Comparison of ENCODE assay signal across 18 cellular contexts in the genomic region with DNA sequence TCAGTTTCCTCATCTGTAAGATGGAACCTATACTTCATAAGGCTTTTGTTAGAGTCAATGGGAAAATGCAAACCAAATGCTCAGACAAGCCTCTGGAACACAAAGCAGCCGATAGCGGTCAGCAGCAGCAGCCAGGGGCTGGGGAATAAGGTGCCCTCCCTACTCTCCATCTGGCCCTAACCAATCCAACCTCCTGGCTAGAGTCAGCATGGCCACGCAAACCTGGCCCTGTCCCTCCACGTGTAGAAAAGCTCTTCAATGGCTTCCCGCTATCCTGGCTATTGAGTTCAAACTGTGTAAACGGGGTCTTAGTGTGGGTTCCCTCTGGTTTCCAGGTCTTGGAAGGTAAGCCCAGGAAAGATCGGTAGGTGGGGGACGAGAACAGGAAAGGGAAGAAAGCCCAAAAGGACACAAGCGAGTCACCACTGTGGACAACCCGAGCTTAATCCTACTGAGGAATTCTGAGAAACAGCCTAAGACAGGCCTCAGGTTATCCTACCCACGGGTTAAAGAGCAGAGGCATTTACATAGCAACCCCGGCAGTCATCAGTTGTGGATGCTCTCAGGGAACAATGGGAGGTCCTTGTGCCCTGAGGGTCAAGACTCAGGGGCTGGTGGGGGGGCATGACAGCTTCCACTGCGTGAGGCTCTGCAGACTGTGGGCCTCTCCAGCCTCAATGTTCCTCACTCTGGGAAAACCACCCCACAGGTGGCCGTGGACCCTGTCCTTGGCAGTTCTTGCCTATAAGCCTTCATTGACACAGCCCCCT. TPM values are rescaled to one million over a fixed set of nuclear protein-coding genes. Genes with fewer than 3 reads are reported as not detected.
A peak's percentile ranks its signal among the peaks of the same experiment; 100 is the strongest.
DNase-seq lines count a peak whose midpoint lies in the region; ATAC-seq, FAIRE-seq and TF ChIP-seq lines count a peak whose summit lies in the region.
"Had no signal": no experiment of that assay in that cellular context is flagged by ENCODE, and none has a peak within 500 bp of the region (broad histone marks: within the 10 kb centered on the region; RNA-seq: fewer than 3 reads in every experiment).

No MANE protein-coding gene starts in this region.

- H3K36me3 Mint-ChIP-seq in T-helper 17 cell (ENCODE audit: low read depth) = no peaks in the 10 kb centered on the region

- H3K9me1 ChIP-seq in IMR-90 (ENCODE audit: insufficient read depth, low read length) = peaks cover 13% of the 10 kb centered on the region
- H3K9me1 ChIP-seq in endothelial cell of umbilical vein (replicated peaks; ENCODE audit: control insufficient read depth, extremely low read depth, insufficient read depth, low read length) = no peaks in the 10 kb centered on the region

- no peak for TF ChIP-seq RAD21 in IMR-90 (IDR thresholded peaks at IDR 0.05; ENCODE audit: low read length)

- H3K9me3 ChIP-seq in BLaER1 treated with 17β-estradiol and CSF1 and Interleukin-3, amounts not matched to agents 10 nM and 100 nM (replicated peaks in 1 of 11) = no peaks in the 10 kb centered on the region
- H3K9me3 ChIP-seq in IMR-90 (ENCODE audit: control insufficient read depth, insufficient read depth, low read length) = no peaks in the 10 kb centered on the region
- no peaks in the 10 kb centered on the region for H3K9me3 ChIP-seq in endothelial cell of umbilical vein (replicated peaks; ENCODE audit: control insufficient read depth, insufficient read depth, low read length)
- H3K9me3 ChIP-seq in T-helper 17 cell (ENCODE audit: control insufficient read depth, low read length, poor library complexity, severe bottlenecking) = no peaks in the 10 kb centered on the region
- H3K9me3 ChIP-seq in right cardiac atrium (ENCODE audit: control insufficient read depth, low read length) = no peaks in the 10 kb centered on the region
- H3K9me3 ChIP-seq: prostate gland had no signal

- H3K18ac ChIP-seq in IMR-90 (ENCODE audit: low read depth, low read length) = no peak overlapping the region

- no peak overlapping the region for H2AFZ ChIP-seq in IMR-90 (replicated peaks; ENCODE audit: low read length, poor library complexity)
- no peak overlapping the region for H2AFZ ChIP-seq in endothelial cell of umbilical vein (ENCODE audit: low read depth, low read length)

- peak overlapping the region in 5 of 11 experiments; percentile 14 to 52 (median 42); a peak in 4 of 22 replicates for H3K9ac ChIP-seq in BLaER1 treated with 17β-estradiol and CSF1 and Interleukin-3, amounts not matched to agents 10 nM and 100 nM
- H3K9ac ChIP-seq in IMR-90 (ENCODE audit: low read depth, low read length) (no peak overlapping the region), endothelial cell of umbilical vein (replicated peaks; ENCODE audit: extremely low read depth, insufficient read depth, low read length) (no peak overlapping the region)

- no peak for TF ChIP-seq CTCF in IMR-90 (conservative IDR thresholded peaks at IDR 0.05; ENCODE audit: low read depth, low read length)
- TF ChIP-seq CTCF in endothelial cell of umbilical vein (IDR thresholded peaks at IDR 0.05; ENCODE audit: extremely low read depth in 1 of 2, insufficient read depth in 1 of 2, low read depth in 1 of 2, low read length in 2 of 2) = no peak
- TF ChIP-seq CTCF in coronary artery (IDR thresholded peaks at IDR 0.05) = no peak

- intact Hi-C loops in IMR-90 (cut with micrococcal nuclease) (no loop called here), endothelial cell of umbilical vein (cut with micrococcal nuclease) (loop anchor here (2.0 to 5.0 kb wide), 2 partner anchors 57 to 63 kb away; no protein-coding TSS in a partner anchor), posterior vena cava (cut with DNase I) (no loop called here), right cardiac atrium (cut with DNase I) (no loop called here)

- H3K27ac Mint-ChIP-seq in T-helper 17 cell = no peak overlapping the region
- H3K27ac Mint-ChIP-seq: activated CD4-positive, alpha-beta T cell treated with anti-CD3 and anti-CD28 coated beads for 36 hours had no signal

- no CpG with 5 or more reads among the region's 14 CpGs for WGBS in IMR-90 (ENCODE audit: extremely low coverage in 2 of 2, insufficient read length in 1 of 2), 2 experiments
- WGBS in right cardiac atrium = 95% methylated on average over 14 of the region's 14 CpGs

- H4K8ac ChIP-seq in IMR-90 (ENCODE audit: low read depth in 2 of 2, low read length in 2 of 2) = no peak overlapping the region

- DNase-seq in IMR-90 = peak; percentile 12
- no peak for DNase-seq in endothelial cell of umbilical vein (ENCODE audit: low read depth, low spot score)
- DNase-seq in posterior vena cava (ENCODE audit: low spot score) = peak; percentile 58
- DNase-seq in T-helper 17 cell = no peak
- DNase-seq in coronary artery (ENCODE audit: low spot score) = no peak
- DNase-seq in right cardiac atrium = no peak
- DNase-seq: activated CD4-positive, alpha-beta T cell treated with anti-CD3 and anti-CD28 coated beads for 36 hours; activated naive CD4-positive, alpha-beta T cell; hippocampal formation; NCI-H1930; T1000 had no signal

- H3K4me3 ChIP-seq in BLaER1 treated with 17β-estradiol and CSF1 and Interleukin-3, amounts not matched to agents 10 nM and 100 nM = peak overlapping the region in 1 of 10 experiments; percentile 3; a peak in 1 of 20 replicates
- H3K4me3 ChIP-seq in IMR-90 (ENCODE audit: insufficient read depth, low read depth, low read length) (no peak overlapping the region), endothelial cell of umbilical vein (replicated peaks in 1 of 3; ENCODE audit: insufficient read depth in 1 of 3, low read depth in 1 of 3, low read length in 3 of 3) (no peak overlapping the region), coronary artery (no peak overlapping the region), right cardiac atrium (ENCODE audit: low read length) (no peak overlapping the region)
- H3K4me3 ChIP-seq: prostate gland had no signal

- H3K27ac ChIP-seq in BLaER1 treated with 17β-estradiol and CSF1 and Interleukin-3, amounts not matched to agents 10 nM and 100 nM = peak overlapping the region in 9 of 11 experiments; percentile 19 to 77 (median 50); a peak in 15 of 22 replicates
- H3K27ac ChIP-seq in IMR-90 (ENCODE audit: insufficient read depth, low read length) = no peak overlapping the region
- peak overlapping the region; percentile 4 for H3K27ac ChIP-seq in endothelial cell of umbilical vein (ENCODE audit: insufficient read depth, low read depth, low read length)
- no peak overlapping the region for H3K27ac ChIP-seq in coronary artery
- no peak overlapping the region for H3K27ac ChIP-seq in right cardiac atrium (ENCODE audit: low read length)
- H3K27ac ChIP-seq: prostate gland had no signal

- H3K23ac ChIP-seq in IMR-90 (ENCODE audit: low read depth, low read length) = no peak overlapping the region

- peaks cover 0 to 37% (median 0%) of the 10 kb centered on the region in 11 experiments; a peak in 3 of 22 replicates for H4K20me1 ChIP-seq in BLaER1 treated with 17β-estradiol and CSF1 and Interleukin-3, amounts not matched to agents 10 nM and 100 nM
- H4K20me1 ChIP-seq in IMR-90 (ENCODE audit: insufficient read depth, low read length) (0 out of 2 replicates have a peak, but pooled peaks cover 4% of the 10 kb centered on the region), endothelial cell of umbilical vein (replicated peaks; ENCODE audit: control insufficient read depth, extremely low read depth, insufficient read depth, low read length) (no peaks in the 10 kb centered on the region)

- H2BK5ac ChIP-seq in IMR-90 (ENCODE audit: low read depth, low read length, poor library complexity, severe bottlenecking) = peak overlapping the region; percentile 22

- BruUV-seq in IMR-90 (replicated peaks; lab: Mats Ljungman, UMichigan) (no TSS peak), endothelial cell of umbilical vein (replicated peaks; lab: Mats Ljungman, UMichigan) (no TSS peak)

- H3K4ac ChIP-seq in IMR-90 (ENCODE audit: low read depth, low read length) = peak overlapping the region; percentile 23

- peak overlapping the region; percentile 60 for H2AK9ac ChIP-seq in IMR-90 (replicated peaks; ENCODE audit: low read depth, low read length, poor library complexity)

- dilution Hi-C loops in IMR-90 (cut with HindIII; ENCODE audit: low sequenced_read_pairs, unreplicated experiment) = no loop called here
- dilution Hi-C loops in endothelial cell of umbilical vein (cut with MboI; ENCODE audit: extremely low pct_ligation_motif_present, low sequenced_read_pairs) = no loop called here

- no peak for TF ChIP-seq POLR2A in IMR-90 (IDR thresholded peaks at IDR 0.05; ENCODE audit: low read depth, low read length)
- TF ChIP-seq POLR2A in endothelial cell of umbilical vein (IDR thresholded peaks at IDR 0.05; ENCODE audit: low read depth, low read length) = no peak

- H3K14ac ChIP-seq in IMR-90 (replicated peaks; ENCODE audit: low read depth, low read length) = no peak overlapping the region

- peaks cover 0 to 33% (median 0%) of the 10 kb centered on the region in 11 experiments; a peak in 7 of 22 replicates for H3K36me3 ChIP-seq in BLaER1 treated with 17β-estradiol and CSF1 and Interleukin-3, amounts not matched to agents 10 nM and 100 nM
- H3K36me3 ChIP-seq in IMR-90 (ENCODE audit: control insufficient read depth, insufficient read depth, low read length) (peaks cover 2% of the 10 kb centered on the region), endothelial cell of umbilical vein (ENCODE audit: control insufficient read depth in 2 of 2, extremely low read depth in 1 of 2, insufficient read depth in 2 of 2, low read length in 2 of 2) (peaks cover 0 to 8% of the 10 kb centered on the region in 2 experiments)
- H3K36me3 ChIP-seq: prostate gland had no signal

- ATAC-seq in IMR-90 (ENCODE audit: low read depth) (no peak), GM19397 (IDR thresholded peaks at IDR 0.05; ENCODE audit: unreplicated experiment) (no peak), T-helper 17 cell (no peak), right cardiac atrium (no peak)

- CTCF ChIA-PET in IMR-90 (lab: Yijun Ruan, JAX) = no interaction called here
- CTCF ChIA-PET in endothelial cell of umbilical vein (lab: Charles Lee) = interaction anchor here (1.0 to 1.6 kb wide), 3 partner anchors 10 to 238 kb away, joined by 3 to 8 read pairs (median 5); no protein-coding TSS in a partner anchor

- no peak overlapping the region for H2BK20ac ChIP-seq in IMR-90 (ENCODE audit: low read depth, low read length)

- peaks cover 3 to 25% of the 10 kb centered on the region in 2 experiments; a peak in 3 of 4 replicates for H3K79me1 ChIP-seq in IMR-90 (ENCODE audit: low read depth in 1 of 2, low read length in 2 of 2)

- H3K4me3 Mint-ChIP-seq in T-helper 17 cell = no peak overlapping the region
- H3K4me3 Mint-ChIP-seq: activated CD4-positive, alpha-beta T cell treated with anti-CD3 and anti-CD28 coated beads for 36 hours had no signal

- H4K91ac ChIP-seq in IMR-90 (ENCODE audit: insufficient read depth, low read depth, low read length) = no peak overlapping the region; the same call in 1 of the 2 replicates

- no peaks in the 10 kb centered on the region for H3K79me2 ChIP-seq in endothelial cell of umbilical vein (ENCODE audit: control insufficient read depth, insufficient read depth, low read length)

- H2AK5ac ChIP-seq in IMR-90 (ENCODE audit: low read depth, low read length) = peak overlapping the region; percentile 47

- no peak overlapping the region for H2BK120ac ChIP-seq in IMR-90 (ENCODE audit: low read depth, low read length)

- no peak for FAIRE-seq in endothelial cell of umbilical vein (lab: Jason Lieb, UNC)
- FAIRE-seq: GM12892, H54 had no signal

- in situ Hi-C loops in IMR-90 (cut with MboI; ENCODE audit: low sequenced_read_pairs) = no loop called here

- POLR2A ChIA-PET in IMR-90 (lab: Charles Lee; ENCODE audit: unreplicated experiment) = interaction anchor here (0.5 kb wide), 1 partner anchor 1304 kb away, joined by 3 read pairs; no protein-coding TSS in a partner anchor
- POLR2A ChIA-PET in endothelial cell of umbilical vein (lab: Charles Lee) = no interaction called here

- peaks cover 48% of the 10 kb centered on the region for H3K27me3 Mint-ChIP-seq in T-helper 17 cell

- H3K56ac ChIP-seq in IMR-90 (ENCODE audit: extremely low read depth, insufficient read depth, low read length) = no peak overlapping the region

- H3K4me2 ChIP-seq in BLaER1 treated with 17β-estradiol and CSF1 and Interleukin-3, amounts not matched to agents 10 nM and 100 nM = peak overlapping the region; percentile 71 to 92 (median 78)
- no peak overlapping the region for H3K4me2 ChIP-seq in IMR-90 (ENCODE audit: low read depth, low read length)
- H3K4me2 ChIP-seq in endothelial cell of umbilical vein (ENCODE audit: insufficient read depth, low read length) = no peak overlapping the region

- H3K27me3 ChIP-seq in BLaER1 treated with 17β-estradiol and CSF1 and Interleukin-3, amounts not matched to agents 10 nM and 100 nM = no peaks in the 10 kb centered on the region
- H3K27me3 ChIP-seq in IMR-90 (ENCODE audit: control insufficient read depth, insufficient read depth, low read length) = no peaks in the 10 kb centered on the region
- no peaks in the 10 kb centered on the region for H3K27me3 ChIP-seq in endothelial cell of umbilical vein (ENCODE audit: control insufficient read depth in 2 of 2, insufficient read depth in 2 of 2, low read length in 2 of 2)
- no peaks in the 10 kb centered on the region for H3K27me3 ChIP-seq in right cardiac atrium (ENCODE audit: control insufficient read depth, insufficient read depth)

- H3K4me1 Mint-ChIP-seq in T-helper 17 cell = no peaks in the 10 kb centered on the region
- H3K4me1 Mint-ChIP-seq: activated CD4-positive, alpha-beta T cell treated with anti-CD3 and anti-CD28 coated beads for 36 hours had no signal

- H2BK15ac ChIP-seq in IMR-90 (ENCODE audit: low read depth, low read length) = 0 out of 3 replicates have a peak overlapping the region, but pooled peaks have one; percentile 13

- peaks cover 35 to 78% (median 61%) of the 10 kb centered on the region in 10 experiments for H3K4me1 ChIP-seq in BLaER1 treated with 17β-estradiol and CSF1 and Interleukin-3, amounts not matched to agents 10 nM and 100 nM
- peaks cover 20% of the 10 kb centered on the region for H3K4me1 ChIP-seq in IMR-90 (ENCODE audit: control insufficient read depth, insufficient read depth, low read length)
- peaks cover 30% of the 10 kb centered on the region for H3K4me1 ChIP-seq in endothelial cell of umbilical vein (ENCODE audit: control insufficient read depth, extremely low read depth, insufficient read depth, low read length)
- peaks cover 9% of the 10 kb centered on the region for H3K4me1 ChIP-seq in right cardiac atrium (ENCODE audit: control insufficient read depth, insufficient read depth, low read length)
- H3K4me1 ChIP-seq: prostate gland had no signal

- no peak overlapping the region for H4K5ac ChIP-seq in IMR-90 (ENCODE audit: low read depth, low read length)

RNA-seq across cellular contexts. Expression of a gene that starts 30.9 kb away (rescaled TPM):
- total RNA-seq in IMR-90 (2012; rRNA removed) = not detected in 2 replicates
- polyA plus RNA-seq in IMR-90 (2012; rRNA removed) = not detected in 2 replicates
- polyA plus RNA-seq in IMR-90 (2012; cell fraction: cytosol; rRNA removed) = not detected in 2 replicates
- not detected in 2 replicates for polyA plus RNA-seq in IMR-90 (2012; cell fraction: nucleus; rRNA removed; ENCODE audit: low replicate concordance)
- not detected in 2 replicates for total RNA-seq in endothelial cell of umbilical vein
- polyA plus RNA-seq in endothelial cell of umbilical vein = not detected in 2 replicates
- not detected in 2 replicates for polyA plus RNA-seq in endothelial cell of umbilical vein (2011; cell fraction: cytosol; rRNA removed)
- polyA plus RNA-seq in endothelial cell of umbilical vein (2011; cell fraction: nucleus; rRNA removed) = not detected in 2 replicates
- 0.51 and 0.70 TPM in 2 replicates for polyA plus RNA-seq in endothelial cell of umbilical vein (2012)
- not detected in 2 replicates for polyA minus RNA-seq in endothelial cell of umbilical vein
- not detected for polyA minus RNA-seq in endothelial cell of umbilical vein (2011; cell fraction: cytosol; rRNA and poly(A)+ RNA removed)
- polyA minus RNA-seq in endothelial cell of umbilical vein (2011; cell fraction: nucleus; rRNA and poly(A)+ RNA removed) = not detected in 2 replicates
- total RNA-seq in posterior vena cava = not detected
- total RNA-seq in T-helper 17 cell = not detected
- total RNA-seq in right cardiac atrium = not detected
- 0.68 TPM for polyA plus RNA-seq in right cardiac atrium
- total RNA-seq: activated CD4-positive, alpha-beta T cell treated with anti-CD3 and anti-CD28 coated beads for 36 hours; dermis microvascular lymphatic vessel endothelial cell; myocyte had no signal

RNA-seq across cellular contexts. Expression of a gene that starts 52.2 kb away (rescaled TPM):
- total RNA-seq in IMR-90 (2012; rRNA removed) = 2.0 and 2.8 TPM in 2 replicates
- 3.8 and 5.3 TPM in 2 replicates for polyA plus RNA-seq in IMR-90 (2012; rRNA removed)
- polyA plus RNA-seq in IMR-90 (2012; cell fraction: cytosol; rRNA removed) = 2.4 and 3.1 TPM in 2 replicates
- polyA plus RNA-seq in IMR-90 (2012; cell fraction: nucleus; rRNA removed; ENCODE audit: low replicate concordance) = 2.2 and 2.7 TPM in 2 replicates
- 17.4 and 20.0 TPM in 2 replicates for total RNA-seq in endothelial cell of umbilical vein
- 21.3 and 24.8 TPM in 2 replicates for polyA plus RNA-seq in endothelial cell of umbilical vein
- 12.6 and 13.7 TPM in 2 replicates for polyA plus RNA-seq in endothelial cell of umbilical vein (2011; cell fraction: cytosol; rRNA removed)
- polyA plus RNA-seq in endothelial cell of umbilical vein (2011; cell fraction: nucleus; rRNA removed) = 10.4 and 11.8 TPM in 2 replicates
- 7.9 and 10.5 TPM in 2 replicates for polyA plus RNA-seq in endothelial cell of umbilical vein (2012)
- polyA minus RNA-seq in endothelial cell of umbilical vein = 15.4 and 22.0 TPM in 2 replicates
- 0.61 TPM for polyA minus RNA-seq in endothelial cell of umbilical vein (2011; cell fraction: cytosol; rRNA and poly(A)+ RNA removed)
- polyA minus RNA-seq in endothelial cell of umbilical vein (2011; cell fraction: nucleus; rRNA and poly(A)+ RNA removed) = 12.7 and 17.9 TPM in 2 replicates
- total RNA-seq in posterior vena cava = 1 to 10 TPM; 1.0 to 1.2 TPM
- 1 to 10 TPM in 1 of 2 donors, not detected in 1; 1.5 TPM for total RNA-seq in T-helper 17 cell
- 1 to 10 TPM; 4.3 to 8.6 (median 6.1) TPM for total RNA-seq in right cardiac atrium
- polyA plus RNA-seq in right cardiac atrium = 4.1 TPM
- total RNA-seq: activated CD4-positive, alpha-beta T cell treated with anti-CD3 and anti-CD28 coated beads for 36 hours had no signal

Comparison
In these comparisons a context has a peak if more than half of its experiments do, and no peak if none do; other contexts are left out.
1. H3K27ac ChIP-seq: peak in BLaER1 treated with 17β-estradiol and CSF1 and Interleukin-3, amounts not matched to agents 10 nM and 100 nM (9 of 11) and endothelial cell of umbilical vein (single experiment); none in IMR-90 (single experiment), coronary artery (0 of 2) and right cardiac atrium (single experiment).
2. H3K4me2 ChIP-seq: peak in BLaER1 treated with 17β-estradiol and CSF1 and Interleukin-3, amounts not matched to agents 10 nM and 100 nM (11 of 11); none in IMR-90 (single experiment) and endothelial cell of umbilical vein (single experiment).
3. DNase-seq: peak in IMR-90 (single experiment) and posterior vena cava (single experiment); none in endothelial cell of umbilical vein (single experiment), T-helper 17 cell (0 of 3), coronary artery (single experiment) and right cardiac atrium (0 of 3).